Comparison of ENCODE assay signal across 19 cellular contexts in genomic region chr20:50547956-50548355, GRCh38. TPM values are rescaled to one million over a fixed set of nuclear protein-coding genes. Genes with fewer than 3 reads are reported as not detected.
DNase-seq lines count a peak whose midpoint lies in the region; ATAC-seq and TF ChIP-seq lines count a peak whose summit lies in the region.
"Had no signal": no experiment of that assay in that cellular context is flagged by ENCODE, and none has a peak within 500 bp of the region (broad histone marks: within the 10 kb centered on the region; RNA-seq: fewer than 3 reads in every experiment).

No MANE protein-coding gene starts in this region.

- H3K4me3 Mint-ChIP-seq in activated naive CD4-positive, alpha-beta T cell treated with anti-CD3 and anti-CD28 coated beads, Interleukin-2, amount 10 ng/mL, durations not matched to agents 7 days and 5 days, result peak overlapping the region; percentile 29
- peak overlapping the region; percentile 49 for H3K4me3 Mint-ChIP-seq in T-helper 17 cell
- peak overlapping the region; percentile 28 to 68 for H3K4me3 Mint-ChIP-seq in effector memory CD8-positive, alpha-beta T cell
- H3K4me3 Mint-ChIP-seq: WTC11 had no signal

- ATAC-seq in T-helper 17 cell (no peak), upper lobe of left lung (ENCODE audit: low FRiP score in 2 of 2) (no peak)
- no peak for ATAC-seq in effector memory CD8-positive, alpha-beta T cell (replicated peaks)
- ATAC-seq: gastroesophageal sphincter, K562, WTC11 had no signal

- 64 to 67% methylated on average over 6 of the region's 6 CpGs for WGBS in upper lobe of left lung, 2 donors
- WGBS in tibial nerve, 2 donors, result 76 to 78% methylated on average over 6 of the region's 6 CpGs

- H3K36me3 ChIP-seq in upper lobe of left lung (peaks cover 0 to 8% (median 3%) of the 10 kb centered on the region in 4 donors), MM.1S (replicated peaks; ENCODE audit: insufficient read depth, low read length) (no peaks in the 10 kb centered on the region), tibial nerve (peaks cover 0 to 6% (median 0%) of the 10 kb centered on the region in 3 donors)
- H3K36me3 ChIP-seq: upper lobe of right lung had no signal

- H3K4me3 ChIP-seq in upper lobe of left lung (no peak overlapping the region), MM.1S (ENCODE audit: low read length) (no peak overlapping the region), tibial nerve (no peak overlapping the region)
- H3K4me3 ChIP-seq: gastroesophageal sphincter, K562, upper lobe of right lung had no signal

- H3K36me3 Mint-ChIP-seq in activated naive CD4-positive, alpha-beta T cell treated with anti-CD3 and anti-CD28 coated beads, Interleukin-2, amount 10 ng/mL, durations not matched to agents 7 days and 5 days, result peaks cover 47% of the 10 kb centered on the region
- no peaks in the 10 kb centered on the region for H3K36me3 Mint-ChIP-seq in T-helper 17 cell (ENCODE audit: low read depth)
- H3K36me3 Mint-ChIP-seq in effector memory CD8-positive, alpha-beta T cell (ENCODE audit: insufficient read depth), result peaks cover 29% of the 10 kb centered on the region
- H3K36me3 Mint-ChIP-seq: WTC11 had no signal

- H3K9me3 ChIP-seq in T-helper 17 cell (ENCODE audit: control insufficient read depth, low read length, poor library complexity, severe bottlenecking) (no peaks in the 10 kb centered on the region), upper lobe of left lung (no peaks in the 10 kb centered on the region), MM.1S (replicated peaks; ENCODE audit: insufficient read depth, low read length) (no peaks in the 10 kb centered on the region), tibial nerve (no peaks in the 10 kb centered on the region)
- H3K9me3 ChIP-seq: gastroesophageal sphincter, upper lobe of right lung had no signal

- no peak for TF ChIP-seq EP300 in upper lobe of left lung (IDR thresholded peaks at IDR 0.05)
- no peak for TF ChIP-seq EP300 in tibial nerve (IDR thresholded peaks at IDR 0.05)

- no peak for TF ChIP-seq POLR2A in upper lobe of left lung (IDR thresholded peaks at IDR 0.05)
- no peak for TF ChIP-seq POLR2A in tibial nerve (IDR thresholded peaks at IDR 0.05)

- no peaks in the 10 kb centered on the region for H3K9me3 Mint-ChIP-seq in activated naive CD4-positive, alpha-beta T cell treated with anti-CD3 and anti-CD28 coated beads, Interleukin-2, amount 10 ng/mL, durations not matched to agents 7 days and 5 days
- no peaks in the 10 kb centered on the region for H3K9me3 Mint-ChIP-seq in effector memory CD8-positive, alpha-beta T cell
- H3K9me3 Mint-ChIP-seq: WTC11 had no signal

- H3K27ac Mint-ChIP-seq in activated naive CD4-positive, alpha-beta T cell treated with anti-CD3 and anti-CD28 coated beads, Interleukin-2, amount 10 ng/mL, durations not matched to agents 7 days and 5 days, result peak overlapping the region; percentile 57
- peak overlapping the region; percentile 86 for H3K27ac Mint-ChIP-seq in T-helper 17 cell
- peak overlapping the region; percentile 35 to 90 for H3K27ac Mint-ChIP-seq in effector memory CD8-positive, alpha-beta T cell
- H3K27ac Mint-ChIP-seq: WTC11 had no signal

- H3K4me1 ChIP-seq in upper lobe of left lung (peaks cover 47 to 79% (median 68%) of the 10 kb centered on the region in 4 donors), MM.1S (ENCODE audit: low read length) (0 out of 2 replicates have a peak, but pooled peaks cover 4% of the 10 kb centered on the region), tibial nerve (peaks cover 0 to 65% (median 3%) of the 10 kb centered on the region in 4 donors)

- no peak overlapping the region for H3K4me2 ChIP-seq in MM.1S (ENCODE audit: low read depth, low read length)

- no peaks in the 10 kb centered on the region for H4K20me1 ChIP-seq in MM.1S (ENCODE audit: insufficient read depth, low read length)

- H2AFZ ChIP-seq in MM.1S (ENCODE audit: low read length), result no peak overlapping the region

- H3K79me2 ChIP-seq in MM.1S (ENCODE audit: low read length), result peaks cover 31% of the 10 kb centered on the region

- no peaks in the 10 kb centered on the region for H3K27me3 Mint-ChIP-seq in activated naive CD4-positive, alpha-beta T cell treated with anti-CD3 and anti-CD28 coated beads, Interleukin-2, amount 10 ng/mL, durations not matched to agents 7 days and 5 days
- H3K27me3 Mint-ChIP-seq in T-helper 17 cell, result no peaks in the 10 kb centered on the region
- H3K27me3 Mint-ChIP-seq in effector memory CD8-positive, alpha-beta T cell, result no peaks in the 10 kb centered on the region

- no peaks in the 10 kb centered on the region for H3K27me3 ChIP-seq in upper lobe of left lung
- no peaks in the 10 kb centered on the region for H3K27me3 ChIP-seq in MM.1S (replicated peaks; ENCODE audit: insufficient read depth, low read length)
- H3K27me3 ChIP-seq in tibial nerve, result no peaks in the 10 kb centered on the region
- H3K27me3 ChIP-seq: gastroesophageal sphincter, upper lobe of right lung had no signal

- DNase-seq in activated naive CD4-positive, alpha-beta T cell treated with anti-CD3 and anti-CD28 coated beads, Interleukin-2, amount 10 ng/mL, durations not matched to agents 7 days and 5 days, result no peak
- no peak for DNase-seq in activated naive CD4-positive, alpha-beta T cell treated with Interleukin-2 at 50 U/mL for 16 hours
- DNase-seq in T-helper 17 cell (no peak), upper lobe of left lung (no peak), MM.1S (no peak), tibial nerve (ENCODE audit: low spot score in 2 of 2) (no peak)
- no peak for DNase-seq in effector memory CD8-positive, alpha-beta T cell
- DNase-seq: amygdala; Calu3; caudate nucleus; EL; GOT3; NCI-H1092 treated with DMSO at 0.1 percent for 48 hours; NCI-H524 treated with DMSO at 0.1 percent for 48 hours; stimulated activated CD4-positive, alpha-beta T cell treated with anti-CD3 and anti-CD28 coated beads, Interleukin-12 subunit alpha, Interleukin-12 subunit beta, amount 100 ng/mL, for 4 hours; upper lobe of right lung had no signal

- H3K9me2 ChIP-seq in MM.1S (replicated peaks; ENCODE audit: insufficient read depth, low read length), result no peaks in the 10 kb centered on the region

- no peak overlapping the region for H3K9ac ChIP-seq in MM.1S (ENCODE audit: low read length)

- H3K27ac ChIP-seq in upper lobe of left lung, result peak overlapping the region in 3 of 4 donors; percentile 28 to 31 (median 30)
- H3K27ac ChIP-seq in MM.1S (ENCODE audit: low read length), result no peak overlapping the region
- no peak overlapping the region for H3K27ac ChIP-seq in tibial nerve
- H3K27ac ChIP-seq: upper lobe of right lung had no signal

- CTCF ChIA-PET in activated naive CD4-positive, alpha-beta T cell treated with anti-CD3 and anti-CD28 coated beads, Interleukin-2, amount 10 ng/mL, durations not matched to agents 7 days and 5 days (lab: Charles Lee), result interaction anchor here (0.7 to 2.0 kb wide), 6 partner anchors 9 to 35 kb away, joined by 3 to 7 read pairs (median 3); no protein-coding TSS in a partner anchor

- no peaks in the 10 kb centered on the region for H3F3A ChIP-seq in MM.1S (ENCODE audit: insufficient read depth, low read length)

- TF ChIP-seq CTCF in upper lobe of left lung (IDR thresholded peaks at IDR 0.05), result no peak
- TF ChIP-seq CTCF in MM.1S (IDR thresholded peaks at IDR 0.05; ENCODE audit: low read length), result no peak
- TF ChIP-seq CTCF in tibial nerve (IDR thresholded peaks at IDR 0.05), result no peak

- H3K4me1 Mint-ChIP-seq in activated naive CD4-positive, alpha-beta T cell treated with anti-CD3 and anti-CD28 coated beads, Interleukin-2, amount 10 ng/mL, durations not matched to agents 7 days and 5 days, result peaks cover 57% of the 10 kb centered on the region
- peaks cover 51% of the 10 kb centered on the region for H3K4me1 Mint-ChIP-seq in T-helper 17 cell
- H3K4me1 Mint-ChIP-seq in effector memory CD8-positive, alpha-beta T cell (ENCODE audit: low read depth in 2 of 2), result peaks cover 53 to 60% of the 10 kb centered on the region in 2 donors

RNA-seq across cellular contexts. Expression of gene PTPN1, which starts 37.8 kb away (rescaled TPM):
- total RNA-seq in T-helper 17 cell (10 to 100 TPM; 65.5 to 67.7 TPM), upper lobe of left lung (100 to 1,000 TPM in 3 of 6 donors, 10 to 100 TPM in 3; 75.1 to 137 (median 96.1) TPM), tibial nerve (10 to 100 TPM; 20.7 to 26.7 (median 23.7) TPM)

Comparison
In these comparisons a context has a peak if more than half of its experiments do, and no peak if none do; other contexts are left out.
1. H3K27ac ChIP-seq: peak in upper lobe of left lung (3 of 4); none in MM.1S (single experiment) and tibial nerve (0 of 4).
2. Peak in every context shown above with its lines, with median percentiles within 50 percentile points of each other: H3K27ac Mint-ChIP-seq and H3K4me3 Mint-ChIP-seq.